ENCODE assay signal across 17 cellular contexts in genomic region chr4:48339642-48340041, GRCh38. TPM values are rescaled to one million over a fixed set of nuclear protein-coding genes. Genes with fewer than 3 reads are reported as not detected.
DNase-seq lines count a peak whose midpoint lies in the region; ATAC-seq and TF ChIP-seq lines count a peak whose summit lies in the region.
"Had no signal": no experiment of that assay in that cellular context is flagged by ENCODE, and none has a peak within 500 bp of the region (broad histone marks: within the 10 kb centered on the region; RNA-seq: fewer than 3 reads in every experiment).

No MANE protein-coding gene starts in this region.

- H3K9me3 Mint-ChIP-seq in Caco-2 (ENCODE audit: unreplicated experiment) (no peaks in the 10 kb centered on the region), neural crest cell (no peaks in the 10 kb centered on the region)
- H3K9me3 Mint-ChIP-seq in dendritic cell treated with granulocyte-macrophage colony-stimulating factor and Interleukin-4, amounts not matched to agents 40 ng/mL and 50 ng/mL, for 4 days = no peaks in the 10 kb centered on the region
- H3K9me3 Mint-ChIP-seq: activated B cell treated with CpG ODN at 0.5 μM for 24 hours had no signal

- BruUV-seq in Caco-2 (replicated peaks; lab: Mats Ljungman, UMichigan) = no TSS peak

- H3K4me3 Mint-ChIP-seq in Caco-2 (ENCODE audit: unreplicated experiment) (peak overlapping the region; percentile 99), neural crest cell (peak overlapping the region; percentile 96)
- H3K4me3 Mint-ChIP-seq in dendritic cell treated with granulocyte-macrophage colony-stimulating factor and Interleukin-4, amounts not matched to agents 40 ng/mL and 50 ng/mL, for 4 days = no peak overlapping the region

- DNase-seq in Caco-2 (no peak), neural crest cell (ENCODE audit: low read depth, low spot score) (no peak), hypothalamus (lab: John Stamatoyannopoulos, UW) (no peak), glomerular visceral epithelial cell (ENCODE audit: extremely low spot score) (no peak), DMS153 (lab: John Stamatoyannopoulos, UW) (no peak)
- DNase-seq in stimulated activated naive CD8-positive, alpha-beta T cell treated with anti-CD3 and anti-CD28 coated beads, Interleukin-15, Interleukin-2, amounts not matched to agents 100 U/mL and 50 U/mL, for 24 hours = no peak
- DNase-seq: activated B cell treated with CpG ODN at 0.5 μM for 24 hours, HCEC 1CT, hippocampal formation, midbrain, MM.1S, NCI-H226, spleen had no signal

- intact Hi-C loops in Caco-2 (cut with micrococcal nuclease; ENCODE audit: unreplicated experiment) = loop anchor here (2.0 kb wide), 1 partner anchor 71 kb away; the partner anchor contains the start of gene TEC
- intact Hi-C loops in dendritic cell treated with granulocyte-macrophage colony-stimulating factor and Interleukin-4, amounts not matched to agents 40 ng/mL and 50 ng/mL, for 4 days (cut with micrococcal nuclease) = loop anchor here (2.0 to 10.0 kb wide), 4 partner anchors 43 to 857 kb away; partner anchors contain the start of genes NFXL1 and OCIAD1

- ATAC-seq in stimulated activated naive CD8-positive, alpha-beta T cell treated with anti-CD3 and anti-CD28 coated beads, Interleukin-15, Interleukin-2, amounts not matched to agents 100 U/mL and 50 U/mL, for 24 hours = no peak
- ATAC-seq: GM12878, Right ventricle myocardium inferior had no signal

- H3K9me3 ChIP-seq in Caco-2 = no peaks in the 10 kb centered on the region
- H3K9me3 ChIP-seq in Loucy (ENCODE audit: insufficient read depth, low read depth, low read length) = no peaks in the 10 kb centered on the region
- H3K9me3 ChIP-seq: spleen had no signal

- peaks cover 25% of the 10 kb centered on the region for H3K4me1 ChIP-seq in Caco-2
- peaks cover 31% of the 10 kb centered on the region for H3K4me1 ChIP-seq in Loucy (ENCODE audit: insufficient read depth, low read length, poor library complexity, severe bottlenecking)

- H3K27ac Mint-ChIP-seq in Caco-2 (ENCODE audit: unreplicated experiment) = peak overlapping the region; percentile 95
- H3K27ac Mint-ChIP-seq in dendritic cell treated with granulocyte-macrophage colony-stimulating factor and Interleukin-4, amounts not matched to agents 40 ng/mL and 50 ng/mL, for 4 days = peak overlapping the region; percentile 95
- H3K27ac Mint-ChIP-seq in neural crest cell (ENCODE audit: unreplicated experiment) = no peak overlapping the region

- peak overlapping the region; percentile 84 for H3K9ac ChIP-seq in Loucy (ENCODE audit: low read depth, low read length, poor library complexity, severe bottlenecking)

- H3F3A ChIP-seq in Loucy (ENCODE audit: low read depth) = 0 out of 2 replicates have a peak, but pooled peaks cover 2% of the 10 kb centered on the region

- H3K27me3 Mint-ChIP-seq in Caco-2 (ENCODE audit: insufficient read depth, unreplicated experiment) (no peaks in the 10 kb centered on the region), neural crest cell (ENCODE audit: low read depth) (no peaks in the 10 kb centered on the region)
- no peaks in the 10 kb centered on the region for H3K27me3 Mint-ChIP-seq in dendritic cell treated with granulocyte-macrophage colony-stimulating factor and Interleukin-4, amounts not matched to agents 40 ng/mL and 50 ng/mL, for 4 days
- H3K27me3 Mint-ChIP-seq: activated B cell treated with CpG ODN at 0.5 μM for 24 hours had no signal

- H3K4me3 ChIP-seq in Caco-2 (ENCODE audit: low read depth, low read length) (peak overlapping the region; percentile 50; the same call in 1 of the 2 replicates), Loucy (ENCODE audit: low read length, poor library complexity, severe bottlenecking) (peak overlapping the region; percentile 84)

- POLR2A ChIA-PET in Caco-2 (lab: Charles Lee) = no interaction called here

- H3K4me1 Mint-ChIP-seq in Caco-2 (ENCODE audit: low read depth, unreplicated experiment) (peaks cover 27% of the 10 kb centered on the region), neural crest cell (peaks cover 36% of the 10 kb centered on the region)
- H3K4me1 Mint-ChIP-seq in dendritic cell treated with granulocyte-macrophage colony-stimulating factor and Interleukin-4, amounts not matched to agents 40 ng/mL and 50 ng/mL, for 4 days (ENCODE audit: low read depth) = peaks cover 36% of the 10 kb centered on the region

- H3K79me2 ChIP-seq in Loucy (ENCODE audit: insufficient read depth, low read length) = peaks cover 27% of the 10 kb centered on the region

- H4K20me1 ChIP-seq in Loucy (ENCODE audit: insufficient read depth, low read length, poor library complexity, severe bottlenecking) = peaks cover 26% of the 10 kb centered on the region

- H3K36me3 Mint-ChIP-seq in Caco-2 (ENCODE audit: insufficient read depth, unreplicated experiment) = peaks cover 12% of the 10 kb centered on the region
- peaks cover 15% of the 10 kb centered on the region for H3K36me3 Mint-ChIP-seq in dendritic cell treated with granulocyte-macrophage colony-stimulating factor and Interleukin-4, amounts not matched to agents 40 ng/mL and 50 ng/mL, for 4 days (ENCODE audit: low read depth)
- H3K36me3 Mint-ChIP-seq in neural crest cell (ENCODE audit: low read depth) = no peaks in the 10 kb centered on the region

- no peaks in the 10 kb centered on the region for H3K27me3 ChIP-seq in Caco-2 (replicated peaks; ENCODE audit: control insufficient read depth, insufficient read depth, low read length)
- no peaks in the 10 kb centered on the region for H3K27me3 ChIP-seq in Loucy (ENCODE audit: insufficient read depth, low read length, poor library complexity, severe bottlenecking)
- H3K27me3 ChIP-seq: spleen had no signal

- no peaks in the 10 kb centered on the region for H3K9me2 ChIP-seq in Loucy (replicated peaks; ENCODE audit: low read depth, low read length)

- H3K36me3 ChIP-seq in Caco-2 (ENCODE audit: control insufficient read depth, insufficient read depth, low read length) = no peaks in the 10 kb centered on the region
- no peaks in the 10 kb centered on the region for H3K36me3 ChIP-seq in Loucy (ENCODE audit: insufficient read depth, low read length)
- H3K36me3 ChIP-seq: spleen had no signal

- peak overlapping the region; percentile 81 for H3K4me2 ChIP-seq in Loucy (ENCODE audit: low read depth, low read length, poor library complexity, severe bottlenecking)

- TF ChIP-seq CTCF in Caco-2 (IDR thresholded peaks at IDR 0.05; ENCODE audit: insufficient read depth in 1 of 2, low read depth in 1 of 2, low read length in 1 of 2, severe bottlenecking in 1 of 2, unreplicated experiment in 1 of 2) = no peak
- no peak for TF ChIP-seq CTCF in Loucy (conservative IDR thresholded peaks at IDR 0.05; ENCODE audit: low read length)
- TF ChIP-seq CTCF in neural crest cell (conservative IDR thresholded peaks at IDR 0.05) = no peak

- H2AFZ ChIP-seq in Loucy (ENCODE audit: low read length) = no peak overlapping the region

- CTCF ChIA-PET in Caco-2 (lab: Charles Lee) = no interaction called here

RNA-seq across cellular contexts. Expression of gene SLAIN2, which starts 1.7 kb away (rescaled TPM):
- total RNA-seq in Caco-2 (2022) (44.8 and 46.6 TPM in 2 replicates), neural crest cell (47.6 and 49.4 TPM in 2 replicates)
